21 cellular contexts compared by ENCODE assay signal in the genomic region with DNA sequence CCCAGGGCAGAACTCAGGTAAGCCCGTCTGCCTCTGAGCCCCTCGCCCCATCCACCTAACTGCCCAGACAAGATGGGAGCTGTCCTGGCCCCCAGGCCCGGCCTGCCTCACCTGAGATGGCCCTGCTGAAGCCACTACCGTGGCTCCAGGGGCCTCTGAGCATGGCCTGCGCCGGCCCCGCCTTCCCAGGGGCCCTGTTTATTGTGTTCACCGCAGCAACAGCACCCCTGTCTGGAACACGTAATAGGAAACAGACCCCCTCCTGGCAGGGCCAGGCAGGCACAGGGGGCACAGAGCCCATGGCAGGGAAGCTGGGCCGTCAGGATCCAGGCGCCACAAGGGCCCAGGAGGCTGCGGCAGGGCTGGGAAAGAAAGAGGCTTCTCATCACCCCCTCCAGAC.
A peak's percentile ranks its signal among the peaks of the same experiment; 100 is the strongest.
DNase-seq lines count a peak whose midpoint lies in the region; ATAC-seq and TF ChIP-seq lines count a peak whose summit lies in the region.
"Had no signal": no experiment of that assay in that cellular context is flagged by ENCODE, and none has a peak within 500 bp of the region (broad histone marks: within the 10 kb centered on the region; RNA-seq: fewer than 3 reads in every experiment).

No MANE protein-coding gene starts in this region.

- H3K4me3 ChIP-seq in BE2C (ENCODE audit: low read depth, low read length) (no peak overlapping the region), HL-60 (replicated peaks; ENCODE audit: insufficient read depth, low read length) (no peak overlapping the region), skin epidermis (no peak overlapping the region), mesenchymal stem cell (ENCODE audit: insufficient read depth in 1 of 2, low read depth in 1 of 2, low read length in 2 of 2) (no peak overlapping the region)
- H3K4me3 ChIP-seq: GM12878, MG63 had no signal

- H2AFZ ChIP-seq in mesenchymal stem cell (ENCODE audit: low read depth, low read length), result no peak overlapping the region

- no peak overlapping the region for H2BK15ac ChIP-seq in mesenchymal stem cell (ENCODE audit: low read depth, poor library complexity, severe bottlenecking)

- no peak overlapping the region for H3K23ac ChIP-seq in mesenchymal stem cell (ENCODE audit: low read length in 2 of 2)

- H3K9me3 ChIP-seq in BE2C (no peaks in the 10 kb centered on the region), mesenchymal stem cell (ENCODE audit: control insufficient read depth, low read length) (no peaks in the 10 kb centered on the region)
- H3K9me3 ChIP-seq: Caco-2, MG63 had no signal

- no peak overlapping the region for H4K8ac ChIP-seq in mesenchymal stem cell (ENCODE audit: low read length)

- H3K27ac ChIP-seq in HL-60 (replicated peaks), result peak overlapping the region; percentile 73
- H3K27ac ChIP-seq in skin epidermis, result peak overlapping the region in 12 of 21 experiments; percentile 10 to 82 (median 62)
- H3K27ac ChIP-seq in mesenchymal stem cell (ENCODE audit: low read length, poor library complexity, severe bottlenecking), result no peak overlapping the region

- ATAC-seq in SK-N-SH treated with all-trans-retinoic acid at 6 μM for 48 hours (peak; percentile 24; the same call in 1 of the 3 replicates), HG03439 (IDR thresholded peaks at IDR 0.05; ENCODE audit: unreplicated experiment) (no peak)
- ATAC-seq: GM12878 had no signal

- no peak overlapping the region for H3K9ac ChIP-seq in mesenchymal stem cell (ENCODE audit: low read length)

- DNase-seq in BE2C (peak; percentile 51), HL-60 (ENCODE audit: low read depth in 1 of 2, low spot score in 1 of 2) (peak in 1 of 2 experiments; percentile 16), mesenchymal stem cell (no peak), OCI-M1 (lab: John Stamatoyannopoulos, UW) (no peak)
- DNase-seq: Caco-2; CD4-positive, alpha-beta memory T cell; EL; HCEC 1CT; Karpas-422; NCI-H2029; NCI-H446 treated with DMSO at 0.1 percent for 48 hours; NCI-H526; NCI-H82; NK-92 treated with Interleukin-12 subunit alpha and Interleukin-12 subunit beta, amount 100 ng/mL, for 24 hours; SHP77 treated with DMSO at 0.1 percent for 48 hours; SW 1271 had no signal

- no peak overlapping the region for H2BK12ac ChIP-seq in mesenchymal stem cell (ENCODE audit: low read length in 2 of 2)

- H3K14ac ChIP-seq in mesenchymal stem cell (ENCODE audit: low read length in 2 of 2), result no peak overlapping the region

- H3K27me3 ChIP-seq in BE2C, result no peaks in the 10 kb centered on the region
- no peaks in the 10 kb centered on the region for H3K27me3 ChIP-seq in HL-60 (ENCODE audit: insufficient read depth, poor library complexity, severe bottlenecking)
- peaks cover 0 to 11% of the 10 kb centered on the region in 2 experiments for H3K27me3 ChIP-seq in mesenchymal stem cell (ENCODE audit: control insufficient read depth in 1 of 2, insufficient read depth in 1 of 2, low read length in 2 of 2)
- H3K27me3 ChIP-seq: MG63 had no signal

- H3K79me1 ChIP-seq in mesenchymal stem cell (replicated peaks; ENCODE audit: low read length, poor library complexity, severe bottlenecking), result no peaks in the 10 kb centered on the region

- H2BK5ac ChIP-seq in mesenchymal stem cell (ENCODE audit: low read depth, low read length, poor library complexity, severe bottlenecking), result no peak overlapping the region

- no peak overlapping the region for H2BK120ac ChIP-seq in mesenchymal stem cell (ENCODE audit: low read depth, low read length)

- no peak overlapping the region for H3K18ac ChIP-seq in mesenchymal stem cell (ENCODE audit: low read depth in 1 of 2, low read length in 2 of 2)

- no peak overlapping the region for H2AK5ac ChIP-seq in mesenchymal stem cell (ENCODE audit: low read length, severe bottlenecking)

- WGBS in mesenchymal stem cell, result 85% methylated on average over 12 of the region's 12 CpGs

- H3K36me3 ChIP-seq in BE2C, result no peaks in the 10 kb centered on the region
- H3K36me3 ChIP-seq in mesenchymal stem cell (ENCODE audit: control insufficient read depth in 1 of 2, insufficient read depth in 2 of 2, low read depth in 1 of 2, low read length in 2 of 2), result peaks cover 0 to 11% of the 10 kb centered on the region in 2 experiments

- H3K4me2 ChIP-seq in mesenchymal stem cell (ENCODE audit: low read length, poor library complexity, severe bottlenecking), result no peak overlapping the region

- H3K4me1 ChIP-seq in BE2C (no peaks in the 10 kb centered on the region), mesenchymal stem cell (ENCODE audit: control insufficient read depth, insufficient read depth, low read depth, low read length) (peaks cover 18% of the 10 kb centered on the region)
- H3K4me1 ChIP-seq: Caco-2 had no signal

- TF ChIP-seq CTCF in BE2C (IDR thresholded peaks at IDR 0.05; ENCODE audit: low read depth, low read length), result no peak
- no peak for TF ChIP-seq CTCF in HL-60 (IDR thresholded peaks at IDR 0.05; ENCODE audit: insufficient read depth, low read length)

- H3K4ac ChIP-seq in mesenchymal stem cell (ENCODE audit: low read depth in 1 of 2, low read length in 2 of 2), result no peak overlapping the region

- no peak overlapping the region for H4K91ac ChIP-seq in mesenchymal stem cell (ENCODE audit: low read length)

TF ChIP-seq in SK-N-SH treated with all-trans-retinoic acid at 6 μM for 48 hours, 23 proteins besides CTCF, POLR2A, EP300 and RAD21:
- TF ChIP-seq ZNF70 (CRISPR knock-in tag; IDR thresholded peaks at IDR 0.05) (no peak), TCF4 (CRISPR knock-in tag; IDR thresholded peaks at IDR 0.05; ENCODE audit: borderline replicate concordance) (peak; percentile 44; the same call in 1 of the 2 replicates)
